In genomic region chr20:42678895-42679294, GRCh38 we compare ENCODE assay signal across 17 cellular contexts.
DNase-seq lines count a peak whose midpoint lies in the region; ATAC-seq and TF ChIP-seq lines count a peak whose summit lies in the region.
"Had no signal": no experiment of that assay in that cellular context is flagged by ENCODE, and none has a peak within 500 bp of the region (broad histone marks: within the 10 kb centered on the region; RNA-seq: fewer than 3 reads in every experiment).

No MANE protein-coding gene starts in this region.

- H3K9me3 ChIP-seq in heart right ventricle (no peaks in the 10 kb centered on the region), right atrium auricular region (no peaks in the 10 kb centered on the region), OCI-LY1 (ENCODE audit: low read length) (no peaks in the 10 kb centered on the region), iPS DF 6.9 (ENCODE audit: control insufficient read depth, insufficient read depth, low read length) (no peaks in the 10 kb centered on the region), breast epithelium (no peaks in the 10 kb centered on the region)
- H3K9me3 ChIP-seq: vagina had no signal

- 31 to 46% methylated on average over 3 of the region's 3 CpGs for WGBS in heart right ventricle, 2 donors
- no CpG with 5 or more reads among the region's 3 CpGs for WGBS in iPS DF 6.9 (ENCODE audit: insufficient coverage, insufficient read length)

- no peaks in the 10 kb centered on the region for H3K36me3 Mint-ChIP-seq in activated T-cell treated with anti-CD3 and anti-CD28 coated beads, Interleukin-2, amount 50 U/mL, for 72 hours (ENCODE audit: insufficient read depth in 2 of 2)
- H3K36me3 Mint-ChIP-seq: activated naive CD4-positive, alpha-beta T cell treated with anti-CD3 and anti-CD28 coated beads, Interleukin-2, amount 50 U/mL, for 24 hours; mesothelial cell of epicardium had no signal

- H3K27me3 Mint-ChIP-seq in activated T-cell treated with anti-CD3 and anti-CD28 coated beads, Interleukin-2, amount 50 U/mL, for 72 hours (ENCODE audit: low read depth) = no peaks in the 10 kb centered on the region
- H3K27me3 Mint-ChIP-seq: activated naive CD4-positive, alpha-beta T cell treated with anti-CD3 and anti-CD28 coated beads, Interleukin-2, amount 50 U/mL, for 24 hours had no signal

- no peaks in the 10 kb centered on the region for H3K79me2 ChIP-seq in OCI-LY1 (ENCODE audit: insufficient read depth, low read length)

- H3K9me2 ChIP-seq in OCI-LY1 (ENCODE audit: low read depth, low read length) = no peaks in the 10 kb centered on the region

- H3K4me3 ChIP-seq in heart right ventricle (no peak overlapping the region), right atrium auricular region (no peak overlapping the region), OCI-LY1 (ENCODE audit: low read depth, low read length, poor library complexity, severe bottlenecking) (no peak overlapping the region), iPS DF 6.9 (ENCODE audit: low read length) (no peak overlapping the region), breast epithelium (no peak overlapping the region)
- H3K4me3 ChIP-seq: vagina had no signal

- H3K36me3 ChIP-seq in heart right ventricle = no peaks in the 10 kb centered on the region
- H3K36me3 ChIP-seq in right atrium auricular region = no peaks in the 10 kb centered on the region
- no peaks in the 10 kb centered on the region for H3K36me3 ChIP-seq in OCI-LY1 (ENCODE audit: insufficient read depth, low read length)
- H3K36me3 ChIP-seq in iPS DF 6.9 (ENCODE audit: control insufficient read depth, insufficient read depth, low read length) = no peaks in the 10 kb centered on the region
- H3K36me3 ChIP-seq in breast epithelium = no peaks in the 10 kb centered on the region
- H3K36me3 ChIP-seq: vagina had no signal

- TF ChIP-seq CTCF in heart right ventricle (IDR thresholded peaks at IDR 0.05) (peak in 5 of 9 donors; percentile 24 to 42 (median 27)), right atrium auricular region (IDR thresholded peaks at IDR 0.05) (peak in 1 of 2 donors; percentile 29), OCI-LY1 (IDR thresholded peaks at IDR 0.05; ENCODE audit: low read length) (peak; percentile 51), breast epithelium (IDR thresholded peaks at IDR 0.05) (peak in 1 of 3 donors; percentile 18)

- peaks cover 4 to 9% of the 10 kb centered on the region in 2 donors for H3K9me3 Mint-ChIP-seq in activated T-cell treated with anti-CD3 and anti-CD28 coated beads, Interleukin-2, amount 50 U/mL, for 72 hours
- H3K9me3 Mint-ChIP-seq: activated naive CD4-positive, alpha-beta T cell treated with anti-CD3 and anti-CD28 coated beads, Interleukin-2, amount 50 U/mL, for 24 hours had no signal

- H3K4me1 Mint-ChIP-seq in activated T-cell treated with anti-CD3 and anti-CD28 coated beads, Interleukin-2, amount 50 U/mL, for 72 hours (ENCODE audit: low read depth) = no peaks in the 10 kb centered on the region
- H3K4me1 Mint-ChIP-seq: activated naive CD4-positive, alpha-beta T cell treated with anti-CD3 and anti-CD28 coated beads, Interleukin-2, amount 50 U/mL, for 24 hours; mesothelial cell of epicardium had no signal

- no peak for ATAC-seq in heart right ventricle
- ATAC-seq in activated T-cell treated with anti-CD3 and anti-CD28 coated beads, Interleukin-2, amount 50 U/mL, for 72 hours (replicated peaks in 1 of 2) = no peak
- ATAC-seq in HG03159 (IDR thresholded peaks at IDR 0.05; ENCODE audit: unreplicated experiment) = no peak

- no peak overlapping the region for H3K27ac Mint-ChIP-seq in activated T-cell treated with anti-CD3 and anti-CD28 coated beads, Interleukin-2, amount 50 U/mL, for 72 hours
- H3K27ac Mint-ChIP-seq: activated naive CD4-positive, alpha-beta T cell treated with anti-CD3 and anti-CD28 coated beads, Interleukin-2, amount 50 U/mL, for 24 hours; mesothelial cell of epicardium had no signal

- H3K4me2 ChIP-seq in OCI-LY1 (ENCODE audit: low read length) = no peak overlapping the region

- no peaks in the 10 kb centered on the region for H3F3A ChIP-seq in OCI-LY1 (ENCODE audit: insufficient read depth, low read length)

- no peak overlapping the region for H3K9ac ChIP-seq in OCI-LY1 (ENCODE audit: low read length)

- H3K27ac ChIP-seq in heart right ventricle = no peak overlapping the region
- H3K27ac ChIP-seq in right atrium auricular region = no peak overlapping the region
- H3K27ac ChIP-seq in OCI-LY1 (ENCODE audit: low read depth, low read length, poor library complexity, severe bottlenecking) = no peak overlapping the region
- no peak overlapping the region for H3K27ac ChIP-seq in iPS DF 6.9 (ENCODE audit: low read length)
- H3K27ac ChIP-seq in breast epithelium = no peak overlapping the region
- H3K27ac ChIP-seq: vagina had no signal

- no peak overlapping the region for H2AFZ ChIP-seq in OCI-LY1 (ENCODE audit: low read length)

- intact Hi-C loops in heart right ventricle (cut with DNase I) (no loop called here), breast epithelium (cut with DNase I; ENCODE audit: low total_unique reads) (no loop called here)

- no peaks in the 10 kb centered on the region for H3K4me1 ChIP-seq in heart right ventricle
- no peaks in the 10 kb centered on the region for H3K4me1 ChIP-seq in right atrium auricular region
- no peaks in the 10 kb centered on the region for H3K4me1 ChIP-seq in OCI-LY1 (ENCODE audit: insufficient read depth, low read length, severe bottlenecking)
- peaks cover 3% of the 10 kb centered on the region; the same call in 1 of the 2 replicates for H3K4me1 ChIP-seq in iPS DF 6.9 (ENCODE audit: control insufficient read depth, insufficient read depth, low read length)
- no peaks in the 10 kb centered on the region for H3K4me1 ChIP-seq in breast epithelium
- H3K4me1 ChIP-seq: vagina had no signal

- no peak for DNase-seq in heart right ventricle
- no peak for DNase-seq in right atrium auricular region (ENCODE audit: low spot score)
- DNase-seq in iPS DF 6.9 (ENCODE audit: low read depth, low spot score) = peak; percentile 18
- DNase-seq in MV-4-11 (lab: John Stamatoyannopoulos, UW) = no peak
- DNase-seq in activated T-cell treated with anti-CD3 and anti-CD28 coated beads, Interleukin-2, amount 50 U/mL, for 72 hours = no peak
- no peak for DNase-seq in breast epithelium (ENCODE audit: low spot score in 2 of 2)
- DNase-seq: activated CD8-positive, alpha-beta memory T cell treated with anti-CD3 and anti-CD28 coated beads for 24 hours; central memory CD4-positive, alpha-beta T cell; hippocampal formation; NCI-H1092 treated with DMSO at 0.1 percent for 48 hours; NCI-H524 treated with DMSO at 0.1 percent for 48 hours; stimulated activated CD4-positive, alpha-beta T cell treated with anti-CD3 and anti-CD28 coated beads, Interleukin-1b, Interleukin-23, amount 100 ng/mL, for 48 hours had no signal

- no peak for TF ChIP-seq POLR2A in breast epithelium (IDR thresholded peaks at IDR 0.05)

- H3K27me3 ChIP-seq in heart right ventricle = peaks cover 0 to 5% (median 0%) of the 10 kb centered on the region in 7 donors
- no peaks in the 10 kb centered on the region for H3K27me3 ChIP-seq in right atrium auricular region
- H3K27me3 ChIP-seq in OCI-LY1 (ENCODE audit: insufficient read depth, low read length) = no peaks in the 10 kb centered on the region
- H3K27me3 ChIP-seq in iPS DF 6.9 (ENCODE audit: control insufficient read depth, insufficient read depth, low read length) = no peaks in the 10 kb centered on the region
- no peaks in the 10 kb centered on the region for H3K27me3 ChIP-seq in breast epithelium
- H3K27me3 ChIP-seq: vagina had no signal

- H4K20me1 ChIP-seq in OCI-LY1 (ENCODE audit: insufficient read depth, low read length) = no peaks in the 10 kb centered on the region

- no peak overlapping the region for H3K4me3 Mint-ChIP-seq in activated T-cell treated with anti-CD3 and anti-CD28 coated beads, Interleukin-2, amount 50 U/mL, for 72 hours
- H3K4me3 Mint-ChIP-seq: activated naive CD4-positive, alpha-beta T cell treated with anti-CD3 and anti-CD28 coated beads, Interleukin-2, amount 50 U/mL, for 24 hours; mesothelial cell of epicardium had no signal
